In genomic region chr16:28538733-28539596, GRCh38 we compare ENCODE assay signal across 1 cellular context.
A peak's percentile ranks its signal among the peaks of the same experiment; 100 is the strongest.
TF ChIP-seq lines count a peak whose summit lies in the region.

A gene with protein sequence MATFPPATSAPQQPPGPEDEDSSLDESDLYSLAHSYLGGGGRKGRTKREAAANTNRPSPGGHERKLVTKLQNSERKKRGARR (minus strand): TSS chr16:28538974. CDS start chr16:28538907, 67 bp downstream.

TF ChIP-seq in HepG2, 621 proteins besides CTCF, POLR2A, EP300 and RAD21 (continued from another document and continues in another):
- TF ChIP-seq ZBTB49 (CRISPR knock-in tag; IDR thresholded peaks at IDR 0.05; ENCODE audit: borderline replicate concordance): peak; percentile 14
- TF ChIP-seq FOSL2 (CRISPR knock-in tag; IDR thresholded peaks at IDR 0.05): peak; percentile 69
- TF ChIP-seq BRD4 (CRISPR knock-in tag; IDR thresholded peaks at IDR 0.05): no peak; the same call in none of the 2 replicates
- peak; percentile 73; the same call in 1 of the 2 replicates for TF ChIP-seq TFAP4 (IDR thresholded peaks at IDR 0.05; ENCODE audit: borderline replicate concordance, low read depth)
- TF ChIP-seq SRY (CRISPR knock-in tag; IDR thresholded peaks at IDR 0.05): 0 out of 2 replicates have a peak, but pooled peaks have one; percentile 51
- no peak for TF ChIP-seq TCF12 (IDR thresholded peaks at IDR 0.05)
- no peak for TF ChIP-seq TCF12 (CRISPR knock-in tag; IDR thresholded peaks at IDR 0.05)
- TF ChIP-seq ZNF567 (CRISPR knock-in tag; IDR thresholded peaks at IDR 0.05; ENCODE audit: borderline replicate concordance): 0 out of 2 replicates have a peak, but pooled peaks have one; percentile 80
- TF ChIP-seq FOXC1 (CRISPR knock-in tag; IDR thresholded peaks at IDR 0.05; ENCODE audit: borderline replicate concordance): no peak; the same call in none of the 2 replicates
- TF ChIP-seq FOXA1 (IDR thresholded peaks at IDR 0.05): no peak
- TF ChIP-seq FOXA1 (CRISPR knock-in tag; IDR thresholded peaks at IDR 0.05): peak; percentile 84
- TF ChIP-seq, protein P1, sequence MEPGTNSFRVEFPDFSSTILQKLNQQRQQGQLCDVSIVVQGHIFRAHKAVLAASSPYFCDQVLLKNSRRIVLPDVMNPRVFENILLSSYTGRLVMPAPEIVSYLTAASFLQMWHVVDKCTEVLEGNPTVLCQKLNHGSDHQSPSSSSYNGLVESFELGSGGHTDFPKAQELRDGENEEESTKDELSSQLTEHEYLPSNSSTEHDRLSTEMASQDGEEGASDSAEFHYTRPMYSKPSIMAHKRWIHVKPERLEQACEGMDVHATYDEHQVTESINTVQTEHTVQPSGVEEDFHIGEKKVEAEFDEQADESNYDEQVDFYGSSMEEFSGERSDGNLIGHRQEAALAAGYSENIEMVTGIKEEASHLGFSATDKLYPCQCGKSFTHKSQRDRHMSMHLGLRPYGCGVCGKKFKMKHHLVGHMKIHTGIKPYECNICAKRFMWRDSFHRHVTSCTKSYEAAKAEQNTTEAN (CRISPR knock-in tag; conservative IDR thresholded peaks at IDR 0.05): 0 out of 2 replicates have a peak, but pooled peaks have one; percentile 72
- TF ChIP-seq ZNF709 (CRISPR knock-in tag; IDR thresholded peaks at IDR 0.05): peak; percentile 77; the same call in 1 of the 2 replicates
- peak; percentile 38; the same call in 1 of the 2 replicates for TF ChIP-seq AKAP8 (CRISPR knock-in tag; IDR thresholded peaks at IDR 0.05)
- TF ChIP-seq HNRNPK (IDR thresholded peaks at IDR 0.05; ENCODE audit: low read depth, low read length, poor library complexity, severe bottlenecking): no peak
- no peak for TF ChIP-seq MAZ (IDR thresholded peaks at IDR 0.05; ENCODE audit: borderline replicate concordance, low read depth, low read length)
- TF ChIP-seq MAZ (CRISPR knock-in tag; IDR thresholded peaks at IDR 0.05; ENCODE audit: low read depth): peak; percentile 47; the same call in 1 of the 2 replicates
- TF ChIP-seq TEAD2 (CRISPR knock-in tag; IDR thresholded peaks at IDR 0.05): 0 out of 2 replicates have a peak, but pooled peaks have one; percentile 48
- TF ChIP-seq ZNF331 (CRISPR knock-in tag; IDR thresholded peaks at IDR 0.05): peak; percentile 93
- peak; percentile 95 for TF ChIP-seq HNF1B (CRISPR knock-in tag; IDR thresholded peaks at IDR 0.05)
- TF ChIP-seq MXI1 (IDR thresholded peaks at IDR 0.05; ENCODE audit: borderline replicate concordance, low read depth, low read length): 0 out of 3 replicates have a peak, but pooled peaks have one; percentile 19
- TF ChIP-seq ZNF3 (CRISPR knock-in tag; IDR thresholded peaks at IDR 0.05): no peak; the same call in 1 of the 2 replicates
- TF ChIP-seq PHF8 (CRISPR knock-in tag; IDR thresholded peaks at IDR 0.05): peak; percentile 66; the same call in 1 of the 2 replicates
- TF ChIP-seq PBX3 (CRISPR knock-in tag; IDR thresholded peaks at IDR 0.05; ENCODE audit: borderline replicate concordance): no peak
- peak; percentile 77 for TF ChIP-seq HNF4A (CRISPR knock-in tag; IDR thresholded peaks at IDR 0.05)
- peak; percentile 43; the same call in 1 of the 2 replicates for TF ChIP-seq PITX1 (CRISPR knock-in tag; IDR thresholded peaks at IDR 0.05)
- peak; percentile 66; the same call in 1 of the 2 replicates for TF ChIP-seq ZNF263 (CRISPR knock-in tag; IDR thresholded peaks at IDR 0.05)
- peak; percentile 82 for TF ChIP-seq BORCS8-MEF2B (CRISPR knock-in tag; IDR thresholded peaks at IDR 0.05)
- TF ChIP-seq HMGXB3 (CRISPR knock-in tag; IDR thresholded peaks at IDR 0.05; ENCODE audit: borderline replicate concordance): peak; percentile 72; the same call in 1 of the 2 replicates
- TF ChIP-seq, protein P2, sequence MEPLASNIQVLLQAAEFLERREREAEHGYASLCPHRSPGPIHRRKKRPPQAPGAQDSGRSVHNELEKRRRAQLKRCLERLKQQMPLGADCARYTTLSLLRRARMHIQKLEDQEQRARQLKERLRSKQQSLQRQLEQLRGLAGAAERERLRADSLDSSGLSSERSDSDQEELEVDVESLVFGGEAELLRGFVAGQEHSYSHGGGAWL (CRISPR knock-in tag; IDR thresholded peaks at IDR 0.05): 0 out of 2 replicates have a peak, but pooled peaks have one; percentile 44
- 0 out of 2 replicates have a peak, but pooled peaks have one; percentile 43 for TF ChIP-seq WIZ (CRISPR knock-in tag; IDR thresholded peaks at IDR 0.05)
- peak; percentile 86; the same call in 1 of the 2 replicates for TF ChIP-seq ZIK1 (CRISPR knock-in tag; IDR thresholded peaks at IDR 0.05; ENCODE audit: borderline replicate concordance, low read depth)
- TF ChIP-seq RFX1 (IDR thresholded peaks at IDR 0.05): no peak
- 0 out of 2 replicates have a peak, but pooled peaks have one; percentile 27 for TF ChIP-seq STAG1 (CRISPR knock-in tag; IDR thresholded peaks at IDR 0.05)
- no peak for TF ChIP-seq DPF2 (CRISPR knock-in tag; IDR thresholded peaks at IDR 0.05; ENCODE audit: borderline replicate concordance, low read depth)
- peak; percentile 92 for TF ChIP-seq FOXO1 (CRISPR knock-in tag; IDR thresholded peaks at IDR 0.05)
- no peak for TF ChIP-seq RNF219 (CRISPR knock-in tag; IDR thresholded peaks at IDR 0.05)
- TF ChIP-seq ZNF121 (CRISPR knock-in tag; IDR thresholded peaks at IDR 0.05): peak; percentile 64
- 0 out of 2 replicates have a peak, but pooled peaks have one; percentile 64 for TF ChIP-seq ZNF891 (CRISPR knock-in tag; IDR thresholded peaks at IDR 0.05)
- TF ChIP-seq ZFP1 (CRISPR knock-in tag; IDR thresholded peaks at IDR 0.05): 0 out of 2 replicates have a peak, but pooled peaks have one; percentile 39
- TF ChIP-seq ZFYVE20 (CRISPR knock-in tag; IDR thresholded peaks at IDR 0.05; ENCODE audit: borderline replicate concordance, low read depth): no peak
- TF ChIP-seq, protein P3, sequence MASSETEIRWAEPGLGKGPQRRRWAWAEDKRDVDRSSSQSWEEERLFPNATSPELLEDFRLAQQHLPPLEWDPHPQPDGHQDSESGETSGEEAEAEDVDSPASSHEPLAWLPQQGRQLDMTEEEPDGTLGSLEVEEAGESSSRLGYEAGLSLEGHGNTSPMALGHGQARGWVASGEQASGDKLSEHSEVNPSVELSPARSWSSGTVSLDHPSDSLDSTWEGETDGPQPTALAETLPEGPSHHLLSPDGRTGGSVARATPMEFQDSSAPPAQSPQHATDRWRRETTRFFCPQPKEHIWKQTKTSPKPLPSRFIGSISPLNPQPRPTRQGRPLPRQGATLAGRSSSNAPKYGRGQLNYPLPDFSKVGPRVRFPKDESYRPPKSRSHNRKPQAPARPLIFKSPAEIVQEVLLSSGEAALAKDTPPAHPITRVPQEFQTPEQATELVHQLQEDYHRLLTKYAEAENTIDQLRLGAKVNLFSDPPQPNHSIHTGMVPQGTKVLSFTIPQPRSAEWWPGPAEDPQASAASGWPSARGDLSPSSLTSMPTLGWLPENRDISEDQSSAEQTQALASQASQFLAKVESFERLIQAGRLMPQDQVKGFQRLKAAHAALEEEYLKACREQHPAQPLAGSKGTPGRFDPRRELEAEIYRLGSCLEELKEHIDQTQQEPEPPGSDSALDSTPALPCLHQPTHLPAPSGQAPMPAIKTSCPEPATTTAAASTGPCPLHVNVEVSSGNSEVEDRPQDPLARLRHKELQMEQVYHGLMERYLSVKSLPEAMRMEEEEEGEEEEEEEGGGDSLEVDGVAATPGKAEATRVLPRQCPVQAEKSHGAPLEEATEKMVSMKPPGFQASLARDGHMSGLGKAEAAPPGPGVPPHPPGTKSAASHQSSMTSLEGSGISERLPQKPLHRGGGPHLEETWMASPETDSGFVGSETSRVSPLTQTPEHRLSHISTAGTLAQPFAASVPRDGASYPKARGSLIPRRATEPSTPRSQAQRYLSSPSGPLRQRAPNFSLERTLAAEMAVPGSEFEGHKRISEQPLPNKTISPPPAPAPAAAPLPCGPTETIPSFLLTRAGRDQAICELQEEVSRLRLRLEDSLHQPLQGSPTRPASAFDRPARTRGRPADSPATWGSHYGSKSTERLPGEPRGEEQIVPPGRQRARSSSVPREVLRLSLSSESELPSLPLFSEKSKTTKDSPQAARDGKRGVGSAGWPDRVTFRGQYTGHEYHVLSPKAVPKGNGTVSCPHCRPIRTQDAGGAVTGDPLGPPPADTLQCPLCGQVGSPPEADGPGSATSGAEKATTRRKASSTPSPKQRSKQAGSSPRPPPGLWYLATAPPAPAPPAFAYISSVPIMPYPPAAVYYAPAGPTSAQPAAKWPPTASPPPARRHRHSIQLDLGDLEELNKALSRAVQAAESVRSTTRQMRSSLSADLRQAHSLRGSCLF (CRISPR knock-in tag; IDR thresholded peaks at IDR 0.05; ENCODE audit: borderline replicate concordance): no peak
